In the genomic region with DNA sequence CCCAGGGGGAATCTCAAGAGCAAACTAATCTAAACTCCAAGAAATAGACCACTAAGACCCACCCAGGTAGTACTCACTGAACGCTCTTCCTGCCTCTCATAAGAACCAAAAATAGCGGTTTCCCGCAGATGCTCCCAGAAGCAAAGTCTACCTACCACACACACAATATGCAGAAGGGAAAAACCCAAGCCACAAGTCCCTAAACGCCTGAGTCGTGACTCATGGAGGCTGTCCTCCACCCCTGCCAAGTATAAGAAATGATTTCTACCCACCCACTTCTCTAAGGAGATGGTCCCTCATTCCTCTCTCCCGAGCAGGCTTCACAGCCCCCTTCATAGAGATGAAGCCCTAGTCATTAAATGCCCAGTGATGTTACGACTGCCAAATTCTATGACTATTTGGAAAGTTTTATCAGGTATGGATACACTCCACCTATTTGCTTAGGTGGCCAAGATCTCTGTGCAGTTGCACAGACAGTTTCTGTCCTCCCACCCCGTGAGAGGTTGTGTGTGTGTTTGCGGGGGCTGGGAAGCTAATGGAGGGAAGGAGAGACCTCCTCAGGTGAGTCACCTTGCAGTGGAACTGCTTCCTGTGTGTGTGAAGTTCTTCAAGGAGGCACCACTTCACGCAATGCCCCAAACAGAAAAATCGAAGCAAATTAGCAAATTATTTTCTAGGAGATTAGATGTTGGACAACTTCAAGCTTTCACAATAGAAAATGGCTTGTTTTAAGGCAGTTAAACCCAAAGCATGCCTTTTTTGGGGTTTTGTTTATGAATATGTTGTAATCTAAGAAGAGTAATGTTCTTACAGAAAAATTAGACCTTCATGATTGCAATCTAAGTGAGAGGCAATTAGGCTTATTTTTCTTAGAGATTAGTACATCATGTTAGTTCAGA, we compare ENCODE assay signal across 8 cellular contexts.
DNase-seq lines count a peak whose midpoint lies in the region; ATAC-seq and TF ChIP-seq lines count a peak whose summit lies in the region.

No MANE protein-coding gene starts in this region.

- no peak overlapping the region for H2AFZ ChIP-seq in DND-41 (ENCODE audit: low read depth, low read length)

- H3K4me1 Mint-ChIP-seq in activated T-cell treated with anti-CD3 and anti-CD28 coated beads, Interleukin-2, amount 50 U/mL, for 24 hours (ENCODE audit: low read depth) = peaks cover 40% of the 10 kb centered on the region

- no peaks in the 10 kb centered on the region for H3K9me3 Mint-ChIP-seq in activated T-cell treated with anti-CD3 and anti-CD28 coated beads, Interleukin-2, amount 50 U/mL, for 24 hours

- no peak overlapping the region for H3K9ac ChIP-seq in DND-41 (ENCODE audit: low read depth, low read length)
- no peak overlapping the region for H3K9ac ChIP-seq in rectal smooth muscle tissue (ENCODE audit: low read length)

- H3K36me3 ChIP-seq in DND-41 (ENCODE audit: insufficient read depth, low read length) (no peaks in the 10 kb centered on the region), rectal smooth muscle tissue (ENCODE audit: control insufficient read depth, insufficient read depth, low read length) (no peaks in the 10 kb centered on the region)

- H3K4me3 ChIP-seq in DND-41 (ENCODE audit: low read depth in 1 of 2, low read length in 2 of 2) = no peak overlapping the region
- no peak overlapping the region for H3K4me3 ChIP-seq in rectal smooth muscle tissue (ENCODE audit: low read length)

- H3K36me3 Mint-ChIP-seq in activated T-cell treated with anti-CD3 and anti-CD28 coated beads, Interleukin-2, amount 50 U/mL, for 24 hours (ENCODE audit: low read depth) = no peaks in the 10 kb centered on the region

- H3K27me3 ChIP-seq in DND-41 (ENCODE audit: insufficient read depth, low read length, poor library complexity) (no peaks in the 10 kb centered on the region), rectal smooth muscle tissue (ENCODE audit: control insufficient read depth, insufficient read depth, low read length) (no peaks in the 10 kb centered on the region)

- H3K9me3 ChIP-seq in DND-41 (ENCODE audit: insufficient read depth, low read length, severe bottlenecking) = no peaks in the 10 kb centered on the region

- no peaks in the 10 kb centered on the region for H3K27me3 Mint-ChIP-seq in activated T-cell treated with anti-CD3 and anti-CD28 coated beads, Interleukin-2, amount 50 U/mL, for 24 hours

- no peaks in the 10 kb centered on the region for H3K79me2 ChIP-seq in DND-41 (ENCODE audit: insufficient read depth, low read length)

- peak overlapping the region; percentile 60 for H3K4me3 Mint-ChIP-seq in activated T-cell treated with anti-CD3 and anti-CD28 coated beads, Interleukin-2, amount 50 U/mL, for 24 hours

- H3K27ac ChIP-seq in DND-41 (ENCODE audit: low read length) = peak overlapping the region; percentile 52
- H3K27ac ChIP-seq in rectal smooth muscle tissue (ENCODE audit: low read depth, low read length) = peak overlapping the region; percentile 86

- H3K27ac Mint-ChIP-seq in activated T-cell treated with anti-CD3 and anti-CD28 coated beads, Interleukin-2, amount 50 U/mL, for 24 hours = peak overlapping the region; percentile 90

- DNase-seq in DND-41 = peak; percentile 78
- DNase-seq in M059J (ENCODE audit: low read depth) = peak; percentile 97
- DNase-seq in activated T-cell treated with anti-CD3 and anti-CD28 coated beads, Interleukin-2, amount 50 U/mL, for 24 hours = peak; percentile 68
- DNase-seq in fibroblast of peridontal ligament (ENCODE audit: extremely low read depth) = peak; percentile 96
- no peak for DNase-seq in GOT3 (lab: John Stamatoyannopoulos, UW)
- no peak for DNase-seq in NCI-H748 (lab: John Stamatoyannopoulos, UW; ENCODE audit: unreplicated experiment)

- peak; percentile 94 for ATAC-seq in DND-41 (ENCODE audit: insufficient read depth, low read depth)
- ATAC-seq in GM21528 (IDR thresholded peaks at IDR 0.05; ENCODE audit: low FRiP score, unreplicated experiment) = no peak

- no peak for TF ChIP-seq CTCF in DND-41 (IDR thresholded peaks at IDR 0.05; ENCODE audit: borderline replicate concordance, extremely low read depth, low read length, poor library complexity, severe bottlenecking)

- H3K4me1 ChIP-seq in DND-41 (ENCODE audit: insufficient read depth, low read length) (peaks cover 29% of the 10 kb centered on the region), rectal smooth muscle tissue (ENCODE audit: control insufficient read depth, insufficient read depth, low read length) (peaks cover 12% of the 10 kb centered on the region)

- peak overlapping the region; percentile 41 for H3K4me2 ChIP-seq in DND-41 (ENCODE audit: insufficient read depth, low read length)

- peaks cover 4% of the 10 kb centered on the region; the same call in 1 of the 2 replicates for H4K20me1 ChIP-seq in DND-41 (ENCODE audit: insufficient read depth, low read length)

Comparison
In these comparisons a context has a peak if more than half of its experiments do, and no peak if none do; other contexts are left out.
1. DNase-seq: peak in DND-41 (single experiment), M059J (single experiment), activated T-cell treated with anti-CD3 and anti-CD28 coated beads, Interleukin-2, amount 50 U/mL, for 24 hours (single experiment) and fibroblast of peridontal ligament (single experiment); none in GOT3 (single experiment) and NCI-H748 (single experiment).